Comparison of ENCODE assay signal across 9 cellular contexts in the genomic region with DNA sequence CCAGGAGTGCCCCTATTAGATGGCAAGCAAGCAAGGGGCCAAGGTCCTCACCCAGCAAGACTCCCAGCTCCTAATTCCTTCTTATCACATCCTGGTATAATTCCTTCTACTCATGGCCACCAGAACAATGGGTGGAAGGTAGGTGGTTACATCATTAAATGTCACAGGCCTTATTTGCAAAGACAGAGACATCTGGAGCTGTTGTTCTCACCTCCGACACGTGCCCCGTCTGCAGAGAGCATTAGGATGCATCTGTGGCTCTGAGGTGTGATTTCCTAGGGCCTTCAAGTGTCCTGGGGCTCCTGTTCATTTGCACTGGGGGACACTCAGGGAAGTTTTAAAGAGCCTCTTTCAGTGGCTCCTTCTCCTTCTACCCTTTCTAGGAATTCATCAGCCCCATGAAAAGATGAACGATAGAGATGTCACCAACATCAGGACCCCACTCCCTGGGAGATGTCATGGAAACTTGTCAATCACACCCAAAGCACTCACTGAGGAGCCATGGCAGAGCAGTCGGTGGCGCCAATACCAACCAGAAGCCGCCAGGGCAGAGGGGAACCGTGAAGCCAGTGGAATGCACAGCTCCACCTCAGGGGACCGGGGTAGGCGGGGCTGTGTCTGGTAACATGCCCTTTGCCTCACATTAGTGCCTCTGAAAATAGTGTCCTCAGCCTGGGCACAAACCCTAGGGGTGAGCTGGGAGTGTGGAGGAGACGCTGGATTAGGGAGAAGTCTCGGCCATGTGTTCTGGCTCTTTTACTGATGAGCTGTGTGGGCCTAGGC. TPM values are rescaled to one million over a fixed set of nuclear protein-coding genes. Genes with fewer than 3 reads are reported as not detected.
DNase-seq lines count a peak whose midpoint lies in the region; ATAC-seq lines count a peak whose summit lies in the region.
"Had no signal": no experiment of that assay in that cellular context is flagged by ENCODE, and none has a peak within 500 bp of the region (broad histone marks: within the 10 kb centered on the region; RNA-seq: fewer than 3 reads in every experiment).

No MANE protein-coding gene starts in this region.

- peak; percentile 30 for DNase-seq in stimulated activated CD4-positive, alpha-beta T cell treated with anti-CD3 and anti-CD28 coated beads, Interleukin-1b, Interleukin-23, amount 100 ng/mL, for 48 hours
- no peak for DNase-seq in stimulated activated CD4-positive, alpha-beta T cell treated with anti-CD3 and anti-CD28 coated beads, Interleukin-2, amount 100 ng/mL, for 48 hours
- no peak for DNase-seq in activated T-helper 2 cell treated with anti-CD3 and anti-CD28 coated beads, Interferon-gamma antibody, Interleukin-2, Interleukin-4, amounts not matched to agents 10 μg/mL and 5 μg/mL and 100 μg/mL, durations not matched to agents 14 hours and 24 hours and 36 hours (ENCODE audit: low spot score)
- DNase-seq in left lobe of liver (ENCODE audit: low spot score): peak; percentile 37
- DNase-seq in HPDE6-E6E7 (ENCODE audit: extremely low spot score): no peak
- no peak for DNase-seq in glomerular visceral epithelial cell (ENCODE audit: extremely low spot score)
- DNase-seq in SHP77 (lab: John Stamatoyannopoulos, UW): no peak
- DNase-seq: T-helper 9 cell had no signal

- H3K36me3 Mint-ChIP-seq in activated T-helper 2 cell treated with anti-CD3 and anti-CD28 coated beads, Interferon-gamma antibody, Interleukin-2, Interleukin-4, amounts not matched to agents 10 μg/mL and 5 μg/mL and 100 μg/mL, durations not matched to agents 14 hours and 24 hours and 36 hours (ENCODE audit: low read depth): peaks cover 19% of the 10 kb centered on the region

- H3K4me1 Mint-ChIP-seq in activated T-helper 2 cell treated with anti-CD3 and anti-CD28 coated beads, Interferon-gamma antibody, Interleukin-2, Interleukin-4, amounts not matched to agents 10 μg/mL and 5 μg/mL and 100 μg/mL, durations not matched to agents 14 hours and 24 hours and 36 hours (ENCODE audit: low read depth): peaks cover 73% of the 10 kb centered on the region

- peak overlapping the region; percentile 48 for H3K27ac Mint-ChIP-seq in activated T-helper 2 cell treated with anti-CD3 and anti-CD28 coated beads, Interferon-gamma antibody, Interleukin-2, Interleukin-4, amounts not matched to agents 10 μg/mL and 5 μg/mL and 100 μg/mL, durations not matched to agents 14 hours and 24 hours and 36 hours

- no peaks in the 10 kb centered on the region for H3K9me3 Mint-ChIP-seq in activated T-helper 2 cell treated with anti-CD3 and anti-CD28 coated beads, Interferon-gamma antibody, Interleukin-2, Interleukin-4, amounts not matched to agents 10 μg/mL and 5 μg/mL and 100 μg/mL, durations not matched to agents 14 hours and 24 hours and 36 hours

- intact Hi-C loops in activated T-helper 2 cell treated with anti-CD3 and anti-CD28 coated beads, Interferon-gamma antibody, Interleukin-2, Interleukin-4, amounts not matched to agents 10 μg/mL and 5 μg/mL and 100 μg/mL, durations not matched to agents 14 hours and 24 hours and 36 hours (cut with micrococcal nuclease): loop anchor here (5.0 to 10.0 kb wide), 5 partner anchors 99 to 1174 kb away; a partner anchor contains a TSS

- ATAC-seq in left lobe of liver: no peak
- no peak for ATAC-seq in GM18858 (IDR thresholded peaks at IDR 0.05; ENCODE audit: unreplicated experiment)

- H3K4me3 Mint-ChIP-seq in activated T-helper 2 cell treated with anti-CD3 and anti-CD28 coated beads, Interferon-gamma antibody, Interleukin-2, Interleukin-4, amounts not matched to agents 10 μg/mL and 5 μg/mL and 100 μg/mL, durations not matched to agents 14 hours and 24 hours and 36 hours (ENCODE audit: low read depth): no peak overlapping the region

- H3K27me3 Mint-ChIP-seq in activated T-helper 2 cell treated with anti-CD3 and anti-CD28 coated beads, Interferon-gamma antibody, Interleukin-2, Interleukin-4, amounts not matched to agents 10 μg/mL and 5 μg/mL and 100 μg/mL, durations not matched to agents 14 hours and 24 hours and 36 hours (ENCODE audit: low read depth): no peaks in the 10 kb centered on the region

RNA-seq across cellular contexts. Expression of a gene that starts 2.9 kb away (rescaled TPM):
- 50.2 and 54.3 TPM in 2 replicates for total RNA-seq in activated T-helper 2 cell treated with anti-CD3 and anti-CD28 coated beads, Interferon-gamma antibody, Interleukin-2, Interleukin-4, amounts not matched to agents 10 μg/mL and 5 μg/mL and 100 μg/mL, durations not matched to agents 14 hours and 24 hours and 36 hours
- 99.4 TPM for total RNA-seq in left lobe of liver

RNA-seq across cellular contexts. Expression of a gene that starts 32.7 kb away (rescaled TPM):
- total RNA-seq in activated T-helper 2 cell treated with anti-CD3 and anti-CD28 coated beads, Interferon-gamma antibody, Interleukin-2, Interleukin-4, amounts not matched to agents 10 μg/mL and 5 μg/mL and 100 μg/mL, durations not matched to agents 14 hours and 24 hours and 36 hours: 14.6 and 16.4 TPM in 2 replicates
- 10.5 TPM for total RNA-seq in left lobe of liver

Comparison
In these comparisons a context has a peak if more than half of its experiments do, and no peak if none do; other contexts are left out.
1. DNase-seq: peak in stimulated activated CD4-positive, alpha-beta T cell treated with anti-CD3 and anti-CD28 coated beads, Interleukin-1b, Interleukin-23, amount 100 ng/mL, for 48 hours (single experiment) and left lobe of liver (single experiment); none in stimulated activated CD4-positive, alpha-beta T cell treated with anti-CD3 and anti-CD28 coated beads, Interleukin-2, amount 100 ng/mL, for 48 hours (0 of 2), activated T-helper 2 cell treated with anti-CD3 and anti-CD28 coated beads, Interferon-gamma antibody, Interleukin-2, Interleukin-4, amounts not matched to agents 10 μg/mL and 5 μg/mL and 100 μg/mL, durations not matched to agents 14 hours and 24 hours and 36 hours (single experiment), HPDE6-E6E7 (single experiment), glomerular visceral epithelial cell (single experiment) and SHP77 (0 of 2).